8 cellular contexts compared by ENCODE assay signal in the genomic region with DNA sequence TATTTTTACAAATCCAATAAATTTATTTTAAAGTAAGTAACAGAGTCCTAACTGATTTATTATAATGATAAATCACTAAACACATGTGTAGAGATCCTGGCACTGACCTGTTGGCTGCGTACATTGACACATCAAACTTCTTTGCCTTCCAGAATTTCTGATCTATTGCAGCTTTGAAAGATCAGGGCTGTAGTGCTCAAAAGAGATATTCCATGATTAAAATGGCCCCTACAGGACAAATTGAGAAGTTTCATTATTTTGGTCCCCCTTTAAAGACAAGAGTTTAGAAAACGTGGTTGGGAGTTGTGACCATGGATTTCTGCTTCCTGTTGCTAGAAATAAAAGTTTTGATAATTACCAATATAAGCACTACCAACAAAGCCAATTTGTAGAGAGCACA.
DNase-seq lines count a peak whose midpoint lies in the region; ATAC-seq and TF ChIP-seq lines count a peak whose summit lies in the region.

No MANE protein-coding gene starts in this region.

- H3K9me3 ChIP-seq in MM.1S (replicated peaks; ENCODE audit: insufficient read depth, low read length) (no peaks in the 10 kb centered on the region), upper lobe of left lung (no peaks in the 10 kb centered on the region)

- H3K9me2 ChIP-seq in MM.1S (replicated peaks; ENCODE audit: insufficient read depth, low read length): no peaks in the 10 kb centered on the region

- H3K36me3 ChIP-seq in MM.1S (replicated peaks; ENCODE audit: insufficient read depth, low read length) (no peaks in the 10 kb centered on the region), upper lobe of left lung (no peaks in the 10 kb centered on the region)

- no peaks in the 10 kb centered on the region for H3K4me1 ChIP-seq in MM.1S (ENCODE audit: low read length)
- peaks cover 0 to 12% (median 2%) of the 10 kb centered on the region in 4 donors for H3K4me1 ChIP-seq in upper lobe of left lung

- no peaks in the 10 kb centered on the region for H4K20me1 ChIP-seq in MM.1S (ENCODE audit: insufficient read depth, low read length)

- no peaks in the 10 kb centered on the region for H3K27me3 ChIP-seq in MM.1S (replicated peaks; ENCODE audit: insufficient read depth, low read length)
- H3K27me3 ChIP-seq in upper lobe of left lung: no peaks in the 10 kb centered on the region

- peak; percentile 28 for DNase-seq in DMS114 treated with DMSO at 0.1 percent for 48 hours (lab: John Stamatoyannopoulos, UW; ENCODE audit: unreplicated experiment)
- DNase-seq in MM.1S: peak; percentile 22
- peak; percentile 20 for DNase-seq in amniotic epithelial cell (ENCODE audit: low read depth)
- peak; percentile 21 for DNase-seq in iPS-NIHi7 (ENCODE audit: extremely low spot score)
- DNase-seq in upper lobe of left lung: no peak
- DNase-seq in activated T-cell treated with anti-CD3 and anti-CD28 coated beads, Interleukin-2, amount 50 U/mL, for 1 hour: no peak
- no peak for DNase-seq in mucosa of gallbladder (ENCODE audit: low spot score)

- no peaks in the 10 kb centered on the region for H3F3A ChIP-seq in MM.1S (ENCODE audit: insufficient read depth, low read length)

- no peak overlapping the region for H2AFZ ChIP-seq in MM.1S (ENCODE audit: low read length)

- WGBS in upper lobe of left lung, 2 donors: 24 to 28% methylated on average over 2 of the region's 2 CpGs

- H3K79me2 ChIP-seq in MM.1S (ENCODE audit: low read length): no peaks in the 10 kb centered on the region

- peak; percentile 31 for TF ChIP-seq CTCF in MM.1S (IDR thresholded peaks at IDR 0.05; ENCODE audit: low read length)
- peak; percentile 35 to 79 (median 64) for TF ChIP-seq CTCF in upper lobe of left lung (IDR thresholded peaks at IDR 0.05)

- TF ChIP-seq EP300 in upper lobe of left lung (IDR thresholded peaks at IDR 0.05): no peak

- no peak for TF ChIP-seq POLR2A in upper lobe of left lung (IDR thresholded peaks at IDR 0.05)

- ATAC-seq in upper lobe of left lung (ENCODE audit: low FRiP score in 2 of 2) (peak in 1 of 2 donors; percentile 83), HG03520 (IDR thresholded peaks at IDR 0.05; ENCODE audit: unreplicated experiment) (no peak)

- H3K4me2 ChIP-seq in MM.1S (ENCODE audit: low read depth, low read length): no peak overlapping the region

- H3K4me3 ChIP-seq in MM.1S (ENCODE audit: low read length) (no peak overlapping the region), upper lobe of left lung (no peak overlapping the region)

- no peak overlapping the region for H3K9ac ChIP-seq in MM.1S (ENCODE audit: low read length)

- H3K27ac ChIP-seq in MM.1S (ENCODE audit: low read length): no peak overlapping the region
- H3K27ac ChIP-seq in upper lobe of left lung: no peak overlapping the region

Comparison
In these comparisons a context has a peak if more than half of its experiments do, and no peak if none do; other contexts are left out.
1. DNase-seq: peak in DMS114 treated with DMSO at 0.1 percent for 48 hours (single experiment), MM.1S (single experiment), amniotic epithelial cell (single experiment) and iPS-NIHi7 (single experiment); none in upper lobe of left lung (0 of 2), activated T-cell treated with anti-CD3 and anti-CD28 coated beads, Interleukin-2, amount 50 U/mL, for 1 hour (single experiment) and mucosa of gallbladder (single experiment).